Comparison of ENCODE assay signal across 2 cellular contexts in genomic region chr6:151054304-151054703, GRCh38.
TF ChIP-seq lines count a peak whose summit lies in the region.

No MANE protein-coding gene starts in this region.

TF ChIP-seq in liver, 16 proteins besides CTCF, POLR2A, EP300 and RAD21 (continued from another document):
- TF ChIP-seq ZBTB33 (IDR thresholded peaks at IDR 0.05) (no peak), ATF3 (IDR thresholded peaks at IDR 0.05) (no peak), YY1 (IDR thresholded peaks at IDR 0.05) (peak; percentile 31), JUND (IDR thresholded peaks at IDR 0.05) (no peak), REST (IDR thresholded peaks at IDR 0.05) (no peak), NR2F2 (IDR thresholded peaks at IDR 0.05) (peak; percentile 76), MAX (IDR thresholded peaks at IDR 0.05) (no peak), HNF4A (conservative IDR thresholded peaks at IDR 0.05) (no peak), SP1 (IDR thresholded peaks at IDR 0.05) (peak; percentile 19), FOXA2 (IDR thresholded peaks at IDR 0.05) (no peak), GABPA (IDR thresholded peaks at IDR 0.05 in 1 of 2, conservative IDR thresholded peaks at IDR 0.05 in 1 of 2) (no peak), EGR1 (IDR thresholded peaks at IDR 0.05; ENCODE audit: low read depth in 2 of 2) (no peak), FOXA1 (IDR thresholded peaks at IDR 0.05) (no peak)
TF ChIP-seq in liver: peak in this region for 4.

TF ChIP-seq in HepG2, 621 proteins besides CTCF, POLR2A, EP300 and RAD21 (continued from another document):
- no peak for TF ChIP-seq ZNF501 (CRISPR knock-in tag; IDR thresholded peaks at IDR 0.05)
- TF ChIP-seq ASH2L (IDR thresholded peaks at IDR 0.05; ENCODE audit: insufficient read length, low read depth, low read length) = no peak
- no peak for TF ChIP-seq ZFYVE20 (CRISPR knock-in tag; IDR thresholded peaks at IDR 0.05; ENCODE audit: borderline replicate concordance, low read depth)
- TF ChIP-seq CEBPB (IDR thresholded peaks at IDR 0.05; ENCODE audit: borderline replicate concordance, low read depth, low read length) = no peak
- no peak for TF ChIP-seq ZSCAN30 (CRISPR knock-in tag; IDR thresholded peaks at IDR 0.05)
- TF ChIP-seq JARID2 (CRISPR knock-in tag; IDR thresholded peaks at IDR 0.05; ENCODE audit: insufficient replicate concordance) = no peak
- TF ChIP-seq ZMYM3 (CRISPR knock-in tag; IDR thresholded peaks at IDR 0.05) = no peak
- TF ChIP-seq MTA1 (CRISPR knock-in tag; IDR thresholded peaks at IDR 0.05; ENCODE audit: borderline replicate concordance) = no peak
- no peak for TF ChIP-seq ZNF724P (CRISPR knock-in tag; IDR thresholded peaks at IDR 0.05; ENCODE audit: borderline replicate concordance)
- no peak for TF ChIP-seq HNRNPL (IDR thresholded peaks at IDR 0.05; ENCODE audit: low read depth, low read length)
- TF ChIP-seq GLI4 (CRISPR knock-in tag; IDR thresholded peaks at IDR 0.05; ENCODE audit: borderline replicate concordance) = no peak
- no peak for TF ChIP-seq MBD4 (IDR thresholded peaks at IDR 0.05; ENCODE audit: borderline replicate concordance, low read length)
TF ChIP-seq in HepG2: peak in this region for 0.
